ENCODE assay signal across 1 cellular context in genomic region chr19:12782424-12783225, GRCh38.
TF ChIP-seq lines count a peak whose summit lies in the region.

No MANE protein-coding gene starts in this region.

TF ChIP-seq in IMR-90, 13 proteins besides CTCF, POLR2A, EP300 and RAD21:
- no peak for TF ChIP-seq SMC3 (IDR thresholded peaks at IDR 0.05; ENCODE audit: low read depth, low read length)
- TF ChIP-seq CHD1 (IDR thresholded peaks at IDR 0.05; ENCODE audit: low read depth, low read length), result 0 out of 2 replicates have a peak, but pooled peaks have one; percentile 12
- peak; percentile 73 for TF ChIP-seq MXI1 (IDR thresholded peaks at IDR 0.05; ENCODE audit: borderline replicate concordance, low read depth, low read length)
- peak; percentile 59 for TF ChIP-seq USF2 (IDR thresholded peaks at IDR 0.05; ENCODE audit: low read depth, low read length)
- TF ChIP-seq MAFK (IDR thresholded peaks at IDR 0.05; ENCODE audit: low read depth, low read length), result no peak
- no peak for TF ChIP-seq RCOR1 (IDR thresholded peaks at IDR 0.05; ENCODE audit: insufficient replicate concordance, low read length)
- 0 out of 2 replicates have a peak, but pooled peaks have one; percentile 12 for TF ChIP-seq NFE2L2 (IDR thresholded peaks at IDR 0.05; ENCODE audit: low read depth, low read length)
- peak; percentile 97 for TF ChIP-seq FOS (IDR thresholded peaks at IDR 0.05; ENCODE audit: low read depth, low read length)
- TF ChIP-seq, protein P1, sequence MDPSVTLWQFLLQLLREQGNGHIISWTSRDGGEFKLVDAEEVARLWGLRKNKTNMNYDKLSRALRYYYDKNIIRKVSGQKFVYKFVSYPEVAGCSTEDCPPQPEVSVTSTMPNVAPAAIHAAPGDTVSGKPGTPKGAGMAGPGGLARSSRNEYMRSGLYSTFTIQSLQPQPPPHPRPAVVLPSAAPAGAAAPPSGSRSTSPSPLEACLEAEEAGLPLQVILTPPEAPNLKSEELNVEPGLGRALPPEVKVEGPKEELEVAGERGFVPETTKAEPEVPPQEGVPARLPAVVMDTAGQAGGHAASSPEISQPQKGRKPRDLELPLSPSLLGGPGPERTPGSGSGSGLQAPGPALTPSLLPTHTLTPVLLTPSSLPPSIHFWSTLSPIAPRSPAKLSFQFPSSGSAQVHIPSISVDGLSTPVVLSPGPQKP (IDR thresholded peaks at IDR 0.05; ENCODE audit: borderline replicate concordance, low read depth, low read length), result no peak
- TF ChIP-seq BHLHE40 (IDR thresholded peaks at IDR 0.05; ENCODE audit: low read depth, low read length), result peak; percentile 83
- TF ChIP-seq RFX5 (IDR thresholded peaks at IDR 0.05; ENCODE audit: low read depth, low read length), result no peak
- TF ChIP-seq MAZ (IDR thresholded peaks at IDR 0.05; ENCODE audit: borderline replicate concordance, low read depth, low read length), result peak; percentile 99
- no peak for TF ChIP-seq CEBPB (IDR thresholded peaks at IDR 0.05; ENCODE audit: low read depth, low read length)
